Comparison of ENCODE assay signal across 19 cellular contexts in the genomic region with DNA sequence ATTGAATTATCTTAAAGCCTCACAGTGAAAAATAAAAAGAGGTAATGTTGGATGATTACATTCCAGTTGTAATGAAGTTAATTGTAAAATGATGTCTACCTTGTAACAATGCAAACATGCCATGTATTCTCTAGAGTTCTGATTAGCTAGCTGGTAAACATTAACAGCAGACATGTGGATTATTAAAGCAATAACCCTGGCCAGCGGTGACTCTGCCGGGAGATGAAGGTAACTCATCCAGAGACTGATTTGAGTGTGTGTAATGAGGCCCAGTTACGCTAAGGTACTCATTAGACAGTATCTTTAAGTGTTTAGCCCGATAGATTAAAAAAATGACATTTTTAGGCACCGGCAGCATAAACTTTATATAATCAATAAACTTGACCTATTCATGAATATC.
A peak's percentile ranks its signal among the peaks of the same experiment; 100 is the strongest.
DNase-seq lines count a peak whose midpoint lies in the region; TF ChIP-seq lines count a peak whose summit lies in the region.
"Had no signal": no experiment of that assay in that cellular context is flagged by ENCODE, and none has a peak within 500 bp of the region (broad histone marks: within the 10 kb centered on the region; RNA-seq: fewer than 3 reads in every experiment).

No MANE protein-coding gene starts in this region.

- peaks cover 3% of the 10 kb centered on the region for H3K27me3 Mint-ChIP-seq in brain
- H3K27me3 Mint-ChIP-seq: B cell, IgD-negative memory B cell had no signal

- no peak overlapping the region for H3K4me3 Mint-ChIP-seq in brain
- H3K4me3 Mint-ChIP-seq: B cell, IgD-negative memory B cell had no signal

- H3K27ac Mint-ChIP-seq in brain, result peak overlapping the region in 4 of 5 experiments; percentile 27 to 99 (median 79)
- H3K27ac Mint-ChIP-seq: B cell had no signal

- H3K9me3 Mint-ChIP-seq in brain, result no peaks in the 10 kb centered on the region
- H3K9me3 Mint-ChIP-seq: IgD-negative memory B cell had no signal

- TF ChIP-seq CTCF in brain (conservative IDR thresholded peaks at IDR 0.05) (no peak), GM10266 (IDR thresholded peaks at IDR 0.05; ENCODE audit: control insufficient read depth, insufficient read depth, low read depth, missing control alignments) (no peak)

- peaks cover 66% of the 10 kb centered on the region for H3K4me1 Mint-ChIP-seq in brain
- H3K4me1 Mint-ChIP-seq: B cell, IgD-negative memory B cell had no signal

- TF ChIP-seq POLR2A in erythroblast (IDR thresholded peaks at IDR 0.05; ENCODE audit: low read length), result no peak

- peaks cover 21% of the 10 kb centered on the region for H3K36me3 Mint-ChIP-seq in brain

- peak; percentile 15 to 62 for DNase-seq in NCI-H2081 (lab: John Stamatoyannopoulos, UW)
- DNase-seq in NCI-H2081 treated with DMSO at 0.1 percent for 48 hours (lab: John Stamatoyannopoulos, UW), result no peak
- peak; percentile 18 for DNase-seq in NCI-H146 treated with DMSO at 0.1 percent for 48 hours (lab: John Stamatoyannopoulos, UW; ENCODE audit: unreplicated experiment)
- DNase-seq in renal cortical epithelial cell (ENCODE audit: low read depth), result peak; percentile 56
- DNase-seq in erythroblast (lab: John Stamatoyannopoulos, UW), result no peak
- no peak for DNase-seq in MV-4-11 (lab: John Stamatoyannopoulos, UW)
- no peak for DNase-seq in GM10266 (ENCODE audit: extremely low spot score)
- DNase-seq: DMS 273 treated with DMSO at 0.1 percent for 48 hours, GDM1, GM23248, Kasumi-1, MG63, NCI-H1105 treated with DMSO at 0.1 percent for 48 hours, NCI-H2107, NCI-H774, SHP77 had no signal

Comparison
In these comparisons a context has a peak if more than half of its experiments do, and no peak if none do; other contexts are left out.
1. DNase-seq: peak in NCI-H2081 (2 of 2), NCI-H146 treated with DMSO at 0.1 percent for 48 hours (single experiment) and renal cortical epithelial cell (single experiment); none in NCI-H2081 treated with DMSO at 0.1 percent for 48 hours (single experiment), erythroblast (0 of 2), MV-4-11 (single experiment) and GM10266 (single experiment).